In genomic region chr16:33657717-33658116, GRCh38 we compare ENCODE assay signal across 8 cellular contexts.
ATAC-seq lines count a peak whose summit lies in the region.

No MANE protein-coding gene starts in this region.

- ATAC-seq in GM18498 (IDR thresholded peaks at IDR 0.05; ENCODE audit: unreplicated experiment) = peak; percentile 72
- ATAC-seq in GM18868 (IDR thresholded peaks at IDR 0.05; ENCODE audit: unreplicated experiment) = peak; percentile 75
- peak; percentile 76 for ATAC-seq in GM19395 (IDR thresholded peaks at IDR 0.05; ENCODE audit: unreplicated experiment)
- ATAC-seq in GM21423 (IDR thresholded peaks at IDR 0.05; ENCODE audit: unreplicated experiment) = peak; percentile 65
- peak; percentile 63 for ATAC-seq in GM21825 (IDR thresholded peaks at IDR 0.05; ENCODE audit: unreplicated experiment)
- ATAC-seq in HG02938 (IDR thresholded peaks at IDR 0.05; ENCODE audit: unreplicated experiment) = peak; percentile 65
- peak; percentile 72 for ATAC-seq in HG03139 (IDR thresholded peaks at IDR 0.05; ENCODE audit: unreplicated experiment)
- ATAC-seq in HG03521 (IDR thresholded peaks at IDR 0.05; ENCODE audit: unreplicated experiment) = peak; percentile 65

Comparison
In these comparisons a context has a peak if more than half of its experiments do, and no peak if none do; other contexts are left out.
1. Peak in every context shown above with its lines: ATAC-seq.